ENCODE assay signal across 14 cellular contexts in the genomic region with DNA sequence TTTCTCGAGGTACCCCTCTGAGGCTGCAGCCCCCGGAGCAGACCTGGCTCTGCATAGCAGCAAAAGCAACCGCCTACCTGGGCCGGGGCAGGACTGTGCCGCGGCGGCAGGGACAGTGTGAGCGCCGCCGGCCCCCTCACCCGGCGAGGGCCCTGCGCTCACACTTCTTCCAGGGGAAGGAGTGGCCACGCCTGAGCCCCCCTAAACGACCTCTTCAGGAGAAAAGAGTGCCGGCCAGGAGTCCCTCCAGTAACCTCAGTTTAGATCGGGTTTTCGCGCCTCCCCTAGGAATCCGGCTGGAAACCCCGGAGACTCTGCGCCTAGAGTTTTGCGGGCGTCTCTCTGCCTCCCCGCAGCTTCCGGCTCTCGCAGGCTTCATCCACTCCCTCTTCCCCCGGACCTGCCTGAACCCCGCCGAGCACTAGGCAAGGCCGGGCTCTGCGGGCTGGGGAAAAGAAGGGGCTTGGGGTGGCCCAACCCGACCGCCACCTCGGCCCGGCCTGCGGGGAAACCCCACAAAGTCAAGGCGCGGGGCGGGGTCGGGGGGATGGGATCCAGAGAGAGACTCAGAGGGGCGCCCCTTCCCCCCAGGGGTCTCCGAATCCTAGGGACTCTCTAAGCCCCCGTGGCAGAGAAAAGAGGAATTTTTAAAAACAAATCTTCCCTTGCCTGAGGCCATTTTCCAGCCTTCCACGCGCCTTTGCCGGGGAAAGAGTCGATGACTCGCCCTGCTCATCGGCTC. TPM values are rescaled to one million over a fixed set of nuclear protein-coding genes. Genes with fewer than 3 reads are reported as not detected.
DNase-seq lines count a peak whose midpoint lies in the region; ATAC-seq, FAIRE-seq and TF ChIP-seq lines count a peak whose summit lies in the region.
"Had no signal": no experiment of that assay in that cellular context is flagged by ENCODE, and none has a peak within 500 bp of the region (broad histone marks: within the 10 kb centered on the region; RNA-seq: fewer than 3 reads in every experiment).

No MANE protein-coding gene starts in this region.

- 0 out of 2 replicates have a peak overlapping the region, but pooled peaks have one; percentile 27 for H3K9ac ChIP-seq in HUES48 (ENCODE audit: low read depth, low read length)
- peak overlapping the region in 1 of 4 experiments; percentile 50; a peak in 3 of 7 replicates for H3K9ac ChIP-seq in H1 (replicated peaks in 1 of 4; ENCODE audit: extremely low read depth in 1 of 4, low read depth in 3 of 4, low read length in 3 of 4)
- no peak overlapping the region for H3K9ac ChIP-seq in trophoblast cell (ENCODE audit: low read length)

- no peak overlapping the region for H3K14ac ChIP-seq in H1 (ENCODE audit: insufficient read length)
- H3K14ac ChIP-seq in trophoblast cell (ENCODE audit: low read length) = no peak overlapping the region

- no peak overlapping the region for H3K27ac ChIP-seq in HUES48 (ENCODE audit: low read depth, low read length)
- no peak overlapping the region for H3K27ac ChIP-seq in H1 (ENCODE audit: low read depth, low read length)
- H3K27ac ChIP-seq in trophoblast cell (ENCODE audit: low read depth, low read length) = no peak overlapping the region

- H4K20me1 ChIP-seq in H1 (replicated peaks in 1 of 2; ENCODE audit: control insufficient read depth in 1 of 2, insufficient read depth in 2 of 2, low read length in 2 of 2) = peaks cover 0 to 5% of the 10 kb centered on the region in 2 experiments

- H2AFZ ChIP-seq in H1 (ENCODE audit: low read length) = peak overlapping the region; percentile 51; the same call in 1 of the 2 replicates
- H2AFZ ChIP-seq in trophoblast cell (ENCODE audit: insufficient read depth, low read length, poor library complexity) = peak overlapping the region; percentile 30

- H3K79me1 ChIP-seq in H1 (ENCODE audit: low read depth, low read length) (no peaks in the 10 kb centered on the region), trophoblast cell (ENCODE audit: low read length) (no peaks in the 10 kb centered on the region)

- H2BK5ac ChIP-seq in H1 (ENCODE audit: low read depth, low read length) = no peak overlapping the region
- H2BK5ac ChIP-seq in trophoblast cell (ENCODE audit: low read depth, low read length, poor library complexity) = no peak overlapping the region

- H3K4me3 ChIP-seq in HUES48 (ENCODE audit: low read depth, low read length) = peak overlapping the region; percentile 58
- peak overlapping the region; percentile 44 to 78 (median 57) for H3K4me3 ChIP-seq in H1 (ENCODE audit: extremely low read depth in 1 of 4, insufficient read depth in 2 of 4, low read depth in 3 of 4, low read length in 4 of 4)
- no peak overlapping the region for H3K4me3 ChIP-seq in trophoblast cell (ENCODE audit: low read depth, low read length)

- TF ChIP-seq POLR2A in H1 (IDR thresholded peaks at IDR 0.05; ENCODE audit: control extremely low read depth in 1 of 2, low read depth in 2 of 2, low read length in 2 of 2) = no peak

- FAIRE-seq in H1 (lab: Jason Lieb, UNC) = no peak

- no peak overlapping the region for H2AK5ac ChIP-seq in H1 (ENCODE audit: low read depth, low read length)
- no peak overlapping the region for H2AK5ac ChIP-seq in trophoblast cell (ENCODE audit: low read length)

- TF ChIP-seq EP300 in H1 (IDR thresholded peaks at IDR 0.05; ENCODE audit: borderline replicate concordance in 1 of 2, low read depth in 2 of 2, low read length in 2 of 2) = no peak

- H3K4ac ChIP-seq in H1 (replicated peaks; ENCODE audit: insufficient read length, low read depth, low read length) (no peak overlapping the region), trophoblast cell (ENCODE audit: low read depth, low read length) (no peak overlapping the region)

- intact Hi-C loops in sciatic nerve (cut with DNase I) = no loop called here

- 1% methylated on average over 33 of the region's 50 CpGs; no CpG with 5 or more reads in 1 of the 2 experiments for WGBS in H1 (ENCODE audit: extremely low coverage in 1 of 2, insufficient coverage in 1 of 2, insufficient read length in 1 of 2, insufficient replicate concordance in 2 of 2, low coverage in 1 of 2, low lambda C conversion rate in 2 of 2, missing lambda C conversion rate in 1 of 2), 2 experiments
- no CpG with 5 or more reads among the region's 50 CpGs for WGBS in trophoblast cell (ENCODE audit: extremely low coverage, insufficient coverage, insufficient read length)

- peak overlapping the region; percentile 37 for H4K8ac ChIP-seq in H1 (ENCODE audit: extremely low read depth, insufficient read depth, low read length)
- H4K8ac ChIP-seq in trophoblast cell (ENCODE audit: low read depth, low read length) = no peak overlapping the region

- no peaks in the 10 kb centered on the region for H3K9me3 ChIP-seq in HUES48 (ENCODE audit: control insufficient read depth, insufficient read depth, low read length)
- H3K9me3 ChIP-seq in H1 (ENCODE audit: insufficient read depth in 2 of 2, low read depth in 1 of 2, low read length in 1 of 2) = no peaks in the 10 kb centered on the region
- peaks cover 4% of the 10 kb centered on the region for H3K9me3 ChIP-seq in trophoblast cell (ENCODE audit: insufficient read depth, low read depth, low read length)

- H4K12ac ChIP-seq in trophoblast cell (ENCODE audit: low read depth, low read length) = no peak overlapping the region

- DNase-seq in NCI-H1417 (lab: John Stamatoyannopoulos, UW) (peak in 2 of 3 experiments; percentile 39 to 46), NCI-H1417 treated with DMSO at 0.1 percent for 48 hours (lab: John Stamatoyannopoulos, UW) (no peak), H1 (ENCODE audit: low read depth in 1 of 2, low spot score in 2 of 2) (peak in 1 of 2 experiments; percentile 74), trophoblast cell (peak in 1 of 2 donors; percentile 30), NCI-H1694 (lab: John Stamatoyannopoulos, UW) (no peak), sciatic nerve (ENCODE audit: low spot score) (no peak), hepatic stellate cell (ENCODE audit: low spot score) (no peak)
- DNase-seq: 8988T, immature natural killer cell, NCI-H510A, SW 1271 had no signal

- H4K5ac ChIP-seq in H1 (ENCODE audit: insufficient read length, low read depth, low read length) = no peak overlapping the region

- no peak overlapping the region for H3K23ac ChIP-seq in H1 (ENCODE audit: insufficient read length)
- H3K23ac ChIP-seq in trophoblast cell (ENCODE audit: low read length) = no peak overlapping the region

- H3K36me3 ChIP-seq in HUES48 (ENCODE audit: control insufficient read depth, insufficient read depth, low read length) = no peaks in the 10 kb centered on the region
- no peaks in the 10 kb centered on the region for H3K36me3 ChIP-seq in H1 (ENCODE audit: control insufficient read depth in 2 of 4, insufficient read depth in 4 of 4, low read length in 3 of 4)
- no peaks in the 10 kb centered on the region for H3K36me3 ChIP-seq in trophoblast cell (ENCODE audit: control insufficient read depth in 1 of 2, insufficient read depth in 2 of 2, low read length in 2 of 2)

- 0 out of 2 replicates have a peak overlapping the region, but pooled peaks have one; percentile 9 for H2BK20ac ChIP-seq in H1 (ENCODE audit: low read length)

- H2BK120ac ChIP-seq in H1 (replicated peaks; ENCODE audit: low read depth, low read length) (no peak overlapping the region), trophoblast cell (ENCODE audit: insufficient read depth, low read length, poor library complexity) (no peak overlapping the region)

- POLR2A ChIA-PET in H1 (lab: Charles Lee; ENCODE audit: partially characterized antibody) = interaction anchor here (0.6 to 2.8 kb wide), 4 partner anchors 9 to 85 kb away, joined by 4 to 7 read pairs (median 4); partner anchors contain the start of gene KIZ

- no peak overlapping the region for H3K56ac ChIP-seq in H1 (replicated peaks; ENCODE audit: insufficient read length, low read depth, low read length)

- CTCF ChIA-PET in H1 (lab: Charles Lee; ENCODE audit: partially characterized antibody) = interaction anchor here (0.6 to 1.4 kb wide), 5 partner anchors 10 to 348 kb away, joined by 3 to 4 read pairs (median 3); no protein-coding TSS in a partner anchor

- no peak overlapping the region for H2BK15ac ChIP-seq in H1 (ENCODE audit: low read length)

- H2BK12ac ChIP-seq in H1 (ENCODE audit: low read depth, low read length) = no peak overlapping the region
- no peak overlapping the region for H2BK12ac ChIP-seq in trophoblast cell (ENCODE audit: low read length)

- H3K4me2 ChIP-seq in H1 (ENCODE audit: insufficient read depth in 1 of 2, low read depth in 2 of 2, low read length in 2 of 2) = peak overlapping the region; percentile 97 to 98
- peak overlapping the region; percentile 54 for H3K4me2 ChIP-seq in trophoblast cell (ENCODE audit: low read length)

- H4K91ac ChIP-seq in H1 (replicated peaks; ENCODE audit: insufficient read length, low read length) (peak overlapping the region; percentile 49), trophoblast cell (ENCODE audit: low read depth, low read length) (no peak overlapping the region)

- H3K27me3 ChIP-seq in HUES48 (ENCODE audit: control insufficient read depth, insufficient read depth, low read length) (peaks cover 86% of the 10 kb centered on the region), H1 (replicated peaks in 1 of 4; ENCODE audit: control insufficient read depth in 3 of 4, extremely low read depth in 1 of 4, insufficient read depth in 3 of 4, low read length in 3 of 4) (peaks cover 27 to 79% (median 72%) of the 10 kb centered on the region in 4 experiments), trophoblast cell (ENCODE audit: insufficient read depth, low read length) (peaks cover 61% of the 10 kb centered on the region)

- no peak for TF ChIP-seq RAD21 in H1 (IDR thresholded peaks at IDR 0.05 in 1 of 2, conservative IDR thresholded peaks at IDR 0.05 in 1 of 2; ENCODE audit: low read depth in 2 of 2, low read length in 2 of 2)

- TF ChIP-seq CTCF in H1 (IDR thresholded peaks at IDR 0.05; ENCODE audit: control extremely low read depth in 1 of 3, insufficient read depth in 1 of 3, low read depth in 1 of 3, low read length in 3 of 3) = no peak

- H3K79me2 ChIP-seq in H1 (ENCODE audit: control insufficient read depth in 1 of 2, insufficient read depth in 2 of 2, low read length in 2 of 2) (no peaks in the 10 kb centered on the region), trophoblast cell (ENCODE audit: control insufficient read depth, insufficient read depth, low read length, poor library complexity) (no peaks in the 10 kb centered on the region)

- ATAC-seq in sciatic nerve = no peak

- H3K18ac ChIP-seq in H1 (ENCODE audit: extremely low read depth, low read length) (peak overlapping the region; percentile 83), trophoblast cell (ENCODE audit: low read length) (no peak overlapping the region)

- peaks cover 39% of the 10 kb centered on the region for H3K4me1 ChIP-seq in HUES48 (ENCODE audit: control insufficient read depth, insufficient read depth, low read length)
- peaks cover 8 to 26% (median 13%) of the 10 kb centered on the region in 4 experiments for H3K4me1 ChIP-seq in H1 (replicated peaks in 1 of 4; ENCODE audit: control insufficient read depth in 3 of 4, insufficient read depth in 4 of 4, low read length in 3 of 4)
- H3K4me1 ChIP-seq in trophoblast cell (ENCODE audit: control insufficient read depth in 1 of 2, insufficient read depth in 2 of 2, low read length in 2 of 2) = peaks cover 17 to 20% of the 10 kb centered on the region in 2 experiments

- peaks cover 29% of the 10 kb centered on the region for H3K23me2 ChIP-seq in H1 (ENCODE audit: low read depth, low read length)

RNA-seq across cellular contexts. Expression of gene LINC00237, which starts 0.6 kb away (rescaled TPM):
- 0.28 and 0.69 TPM in 2 replicates for total RNA-seq in H1 (2021; fragmentation: NEBNext Ultra II Directional; extraction: Animal tissue kit (Norgen Biotek cat#: 25700))
- polyA plus RNA-seq in H1 (2011; rRNA removed) = 0.22 and 1.4 TPM in 2 replicates
- 3.6 TPM for polyA plus RNA-seq in H1 (2011; cell fraction: cytosol; rRNA removed)
- polyA plus RNA-seq in H1 (2011; cell fraction: nucleus; rRNA removed) = 0.74 TPM
- polyA plus RNA-seq in H1 (2012, experiment 1 of 2) = 0.24 to 1.4 TPM (median 0.40 TPM) in 4 replicates
- not detected for polyA plus RNA-seq in H1 (2012, experiment 2 of 2)
- polyA plus RNA-seq in H1 (2013, experiment 1 of 2) = 0.28 TPM
- polyA plus RNA-seq in H1 (2013, experiment 2 of 2) = 0.55 TPM
- 0.29 and 0.66 TPM in 2 replicates for polyA minus RNA-seq in H1 (2011; rRNA and poly(A)+ RNA removed)
- not detected for polyA minus RNA-seq in H1 (2011; cell fraction: cytosol; rRNA and poly(A)+ RNA removed)
- not detected for polyA minus RNA-seq in H1 (2011; cell fraction: nucleus; rRNA and poly(A)+ RNA removed)
- polyA plus RNA-seq in trophoblast cell (2013) = not detected in 2 replicates
- not detected for total RNA-seq in sciatic nerve
- total RNA-seq: activated T-helper 2 cell treated with anti-CD3 and anti-CD28 coated beads, Interferon-gamma antibody, Interleukin-2, Interleukin-4, amounts not matched to agents 10 μg/mL and 5 μg/mL and 100 μg/mL, durations not matched to agents 14 hours and 24 hours and 36 hours; posterior vena cava had no signal

RNA-seq across cellular contexts. Expression of gene KIZ, which starts 20.3 kb away (rescaled TPM):
- total RNA-seq in H1 (2021; fragmentation: NEBNext Ultra II Directional; extraction: Animal tissue kit (Norgen Biotek cat#: 25700)) = 47.9 and 51.7 TPM in 2 replicates
- 12.7 and 13.0 TPM in 2 replicates for polyA plus RNA-seq in H1 (2011; rRNA removed)
- polyA plus RNA-seq in H1 (2011; cell fraction: cytosol; rRNA removed) = 26.3 TPM
- polyA plus RNA-seq in H1 (2011; cell fraction: nucleus; rRNA removed) = 36.0 TPM
- polyA plus RNA-seq in H1 (2012, experiment 1 of 2) = 20.3 to 41.2 TPM (median 27.0 TPM) in 4 replicates
- polyA plus RNA-seq in H1 (2012, experiment 2 of 2) = 2.5 TPM
- polyA plus RNA-seq in H1 (2013, experiment 1 of 2) = 47.2 TPM
- 45.8 TPM for polyA plus RNA-seq in H1 (2013, experiment 2 of 2)
- 16.4 and 25.0 TPM in 2 replicates for polyA minus RNA-seq in H1 (2011; rRNA and poly(A)+ RNA removed)
- polyA minus RNA-seq in H1 (2011; cell fraction: cytosol; rRNA and poly(A)+ RNA removed) = 21.0 TPM
- polyA minus RNA-seq in H1 (2011; cell fraction: nucleus; rRNA and poly(A)+ RNA removed) = 30.8 TPM
- 8.9 and 9.2 TPM in 2 replicates for polyA plus RNA-seq in trophoblast cell (2013)
- total RNA-seq in sciatic nerve = 39.2 TPM

Comparison
In these comparisons a context has a peak if more than half of its experiments do, and no peak if none do; other contexts are left out.
1. DNase-seq: peak in NCI-H1417 (2 of 3); none in NCI-H1417 treated with DMSO at 0.1 percent for 48 hours (single experiment), NCI-H1694 (single experiment), sciatic nerve (single experiment) and hepatic stellate cell (single experiment).